In genomic region chrX:47129879-47130358, GRCh38 we compare ENCODE assay signal across 8 cellular contexts. TPM values are rescaled to one million over a fixed set of nuclear protein-coding genes. Genes with fewer than 3 reads are reported as not detected.
DNase-seq lines count a peak whose midpoint lies in the region; ATAC-seq, FAIRE-seq and TF ChIP-seq lines count a peak whose summit lies in the region.

No MANE protein-coding gene starts in this region.

- H3K4me1 Mint-ChIP-seq in activated CD4-positive, alpha-beta T cell treated with anti-CD3 and anti-CD28 coated beads for 36 hours: peaks cover 6% of the 10 kb centered on the region
- peaks cover 4% of the 10 kb centered on the region for H3K4me1 Mint-ChIP-seq in activated naive CD8-positive, alpha-beta T cell (ENCODE audit: low read depth)

- TF ChIP-seq POLR2A in testis (IDR thresholded peaks at IDR 0.05): no peak
- no peak for TF ChIP-seq POLR2A in erythroblast (IDR thresholded peaks at IDR 0.05; ENCODE audit: low read length)

- peak overlapping the region; percentile 25 for H3K27ac Mint-ChIP-seq in activated CD4-positive, alpha-beta T cell treated with anti-CD3 and anti-CD28 coated beads for 36 hours
- peak overlapping the region; percentile 16 for H3K27ac Mint-ChIP-seq in activated naive CD8-positive, alpha-beta T cell

- TF ChIP-seq CTCF in keratinocyte (optimal IDR thresholded peaks at IDR 0.05 in 1 of 3, IDR thresholded peaks at IDR 0.05 in 1 of 3, conservative IDR thresholded peaks at IDR 0.05 in 1 of 3; ENCODE audit: extremely low read depth in 1 of 3, insufficient read depth in 2 of 3, low read length in 3 of 3): no peak
- TF ChIP-seq CTCF in testis (IDR thresholded peaks at IDR 0.05): no peak

- H3K27me3 Mint-ChIP-seq in activated CD4-positive, alpha-beta T cell treated with anti-CD3 and anti-CD28 coated beads for 36 hours: no peaks in the 10 kb centered on the region
- no peaks in the 10 kb centered on the region for H3K27me3 Mint-ChIP-seq in activated naive CD8-positive, alpha-beta T cell

- no peak for DNase-seq in activated CD4-positive, alpha-beta T cell treated with anti-CD3 and anti-CD28 coated beads for 36 hours
- DNase-seq in activated CD4-positive, alpha-beta T cell treated with anti-CD3 and anti-CD28 coated beads for 1 hour: no peak
- DNase-seq in keratinocyte (ENCODE audit: low read depth, low spot score): no peak
- no peak for DNase-seq in testis
- DNase-seq in SHP77 (lab: John Stamatoyannopoulos, UW): no peak
- DNase-seq in erythroblast (lab: John Stamatoyannopoulos, UW): no peak

- 9 to 12% methylated on average over 7 to 11 of the region's 11 CpGs for WGBS in testis, 2 donors

- no peaks in the 10 kb centered on the region for H3K9me3 ChIP-seq in keratinocyte (ENCODE audit: control insufficient read depth, low read depth, low read length)
- no peaks in the 10 kb centered on the region for H3K9me3 ChIP-seq in testis

- FAIRE-seq in keratinocyte (lab: Jason Lieb, UNC): no peak

- H3K4me3 ChIP-seq in keratinocyte (ENCODE audit: control insufficient read depth in 2 of 3, extremely low read depth in 1 of 3, insufficient read depth in 2 of 3, low read depth in 1 of 3, low read length in 3 of 3): peak overlapping the region; percentile 43 to 84 (median 69)
- peak overlapping the region; percentile 53 to 68 for H3K4me3 ChIP-seq in testis

- H3K4me1 ChIP-seq in keratinocyte (ENCODE audit: control insufficient read depth, extremely low read depth, insufficient read depth, low read length): no peaks in the 10 kb centered on the region
- H3K4me1 ChIP-seq in testis: no peaks in the 10 kb centered on the region

- H3K4me3 Mint-ChIP-seq in activated CD4-positive, alpha-beta T cell treated with anti-CD3 and anti-CD28 coated beads for 36 hours: peak overlapping the region; percentile 89
- H3K4me3 Mint-ChIP-seq in activated naive CD8-positive, alpha-beta T cell: peak overlapping the region; percentile 96

- H3K9me3 Mint-ChIP-seq in activated CD4-positive, alpha-beta T cell treated with anti-CD3 and anti-CD28 coated beads for 36 hours (ENCODE audit: low read depth): no peaks in the 10 kb centered on the region
- H3K9me3 Mint-ChIP-seq in activated naive CD8-positive, alpha-beta T cell (ENCODE audit: low read depth): no peaks in the 10 kb centered on the region

- H3K27me3 ChIP-seq in keratinocyte (ENCODE audit: control insufficient read depth, extremely low read depth, insufficient read depth, low read length) (no peaks in the 10 kb centered on the region), testis (no peaks in the 10 kb centered on the region)

- H3K79me2 ChIP-seq in keratinocyte (ENCODE audit: control insufficient read depth, insufficient read depth, low read length): no peaks in the 10 kb centered on the region

- H3K36me3 ChIP-seq in keratinocyte (ENCODE audit: control insufficient read depth in 2 of 2, extremely low read depth in 1 of 2, insufficient read depth in 2 of 2, low read length in 2 of 2) (no peaks in the 10 kb centered on the region), testis (ENCODE audit: low read depth, missing control alignments) (no peaks in the 10 kb centered on the region)

- H4K20me1 ChIP-seq in keratinocyte (ENCODE audit: control insufficient read depth, extremely low read depth, insufficient read depth, low read length): no peaks in the 10 kb centered on the region

- peak overlapping the region; percentile 41 for H3K9ac ChIP-seq in keratinocyte (ENCODE audit: control insufficient read depth, extremely low read depth, insufficient read depth, low read length)

- H3K36me3 Mint-ChIP-seq in activated CD4-positive, alpha-beta T cell treated with anti-CD3 and anti-CD28 coated beads for 36 hours (ENCODE audit: low read depth): no peaks in the 10 kb centered on the region
- no peaks in the 10 kb centered on the region for H3K36me3 Mint-ChIP-seq in activated naive CD8-positive, alpha-beta T cell

- intact Hi-C loops in activated CD4-positive, alpha-beta T cell treated with anti-CD3 and anti-CD28 coated beads for 36 hours (cut with DNase I, micrococcal nuclease): loop anchor here (1.0 kb wide), 4 partner anchors 15 to 352 kb away; partner anchors contain the start of genes RBM10 (in 2 of the 2), RP2 (in 1 of the 2) and UBA1 (in 1 of the 2)
- intact Hi-C loops in testis (cut with DNase I; ENCODE audit: low total_unique reads): no loop called here

- H3K4me2 ChIP-seq in keratinocyte (ENCODE audit: control insufficient read depth, extremely low read depth, insufficient read depth, low read depth, low read length): peak overlapping the region; percentile 77

- H2AFZ ChIP-seq in keratinocyte (ENCODE audit: control insufficient read depth, low read length): no peak overlapping the region

- H3K27ac ChIP-seq in keratinocyte (ENCODE audit: control insufficient read depth, insufficient read depth, low read length): no peak overlapping the region
- H3K27ac ChIP-seq in testis: peak overlapping the region; percentile 50 to 76

- H3K9me1 ChIP-seq in keratinocyte (ENCODE audit: control insufficient read depth, extremely low read depth, insufficient read depth, low read length): no peaks in the 10 kb centered on the region

- dilution Hi-C loops in keratinocyte (cut with MboI; ENCODE audit: extremely low pct_ligation_motif_present, low sequenced_read_pairs): no loop called here

- CTCF ChIA-PET in activated CD4-positive, alpha-beta T cell treated with anti-CD3 and anti-CD28 coated beads for 36 hours (lab: Charles Lee): interaction anchor here (1.9 kb wide), 1 partner anchor 15 kb away, joined by 11 read pairs; the partner anchor contains the start of genes NDUFB11 and RBM10

- POLR2A ChIA-PET in activated CD4-positive, alpha-beta T cell treated with anti-CD3 and anti-CD28 coated beads for 36 hours (lab: Charles Lee): interaction anchor here (0.6 to 1.7 kb wide), 2 partner anchors 15 to 291 kb away, joined by 3 to 8 read pairs; partner anchors contain the start of genes NDUFB11 and RBM10

- no peak for ATAC-seq in activated CD4-positive, alpha-beta T cell treated with anti-CD3 and anti-CD28 coated beads for 36 hours
- no peak for ATAC-seq in GM21447 (IDR thresholded peaks at IDR 0.05; ENCODE audit: unreplicated experiment)

RNA-seq across cellular contexts. Expression of gene NDUFB11, which starts 14.6 kb away (rescaled TPM):
- 10 to 100 TPM; 89.9 to 90.8 TPM for total RNA-seq in activated CD4-positive, alpha-beta T cell treated with anti-CD3 and anti-CD28 coated beads for 36 hours
- 39.3 to 46.3 TPM (median 41.3 TPM) in 3 replicates for polyA plus RNA-seq in keratinocyte
- 11.5 TPM for polyA plus RNA-seq in keratinocyte (2011; ENCODE audit: low read depth)
- polyA plus RNA-seq in keratinocyte (2011; cell fraction: cytosol; rRNA removed): 44.1 and 44.7 TPM in 2 replicates
- polyA plus RNA-seq in keratinocyte (2011; cell fraction: nucleus; rRNA removed): 14.6 and 22.1 TPM in 2 replicates
- polyA plus RNA-seq in keratinocyte (2012; ENCODE audit: low replicate concordance): 37.2 and 66.2 TPM in 2 replicates
- polyA minus RNA-seq in keratinocyte: 40.0 to 53.1 TPM (median 52.1 TPM) in 3 replicates
- 61.6 TPM for polyA minus RNA-seq in keratinocyte (2011; cell fraction: cytosol; rRNA and poly(A)+ RNA removed)
- polyA minus RNA-seq in keratinocyte (2011; cell fraction: nucleus; rRNA and poly(A)+ RNA removed): 6.6 and 8.0 TPM in 2 replicates
- total RNA-seq in testis: 10 to 100 TPM; 68.0 to 77.4 TPM
- polyA plus RNA-seq in testis (ENCODE audit: insufficient read depth, low read depth, low replicate concordance): 41.3 TPM

RNA-seq across cellular contexts. Expression of gene RBM10, which starts 15.1 kb away (rescaled TPM):
- 10 to 100 TPM; 63.8 to 72.1 TPM for total RNA-seq in activated CD4-positive, alpha-beta T cell treated with anti-CD3 and anti-CD28 coated beads for 36 hours
- polyA plus RNA-seq in keratinocyte (10.8 to 21.5 TPM (median 10.8 TPM) in 3 replicates), testis (ENCODE audit: insufficient read depth, low read depth, low replicate concordance) (20.4 TPM)
- 28.4 TPM for polyA plus RNA-seq in keratinocyte (2011; ENCODE audit: low read depth)
- 10.4 and 17.4 TPM in 2 replicates for polyA plus RNA-seq in keratinocyte (2011; cell fraction: cytosol; rRNA removed)
- 26.8 and 32.4 TPM in 2 replicates for polyA plus RNA-seq in keratinocyte (2011; cell fraction: nucleus; rRNA removed)
- 16.7 and 27.6 TPM in 2 replicates for polyA plus RNA-seq in keratinocyte (2012; ENCODE audit: low replicate concordance)
- polyA minus RNA-seq in keratinocyte: 12.3 to 45.9 TPM (median 16.5 TPM) in 3 replicates
- polyA minus RNA-seq in keratinocyte (2011; cell fraction: cytosol; rRNA and poly(A)+ RNA removed): 20.7 TPM
- polyA minus RNA-seq in keratinocyte (2011; cell fraction: nucleus; rRNA and poly(A)+ RNA removed): 18.2 and 18.4 TPM in 2 replicates
- 10 to 100 TPM; 28.5 to 41.3 TPM for total RNA-seq in testis

RNA-seq across cellular contexts. Expression of gene RGN, which starts 51.7 kb away (rescaled TPM):
- not detected for total RNA-seq in activated CD4-positive, alpha-beta T cell treated with anti-CD3 and anti-CD28 coated beads for 36 hours
- polyA plus RNA-seq in keratinocyte: not detected in 3 replicates
- polyA plus RNA-seq in keratinocyte (2011; ENCODE audit: low read depth): not detected
- not detected in 2 replicates for polyA plus RNA-seq in keratinocyte (2011; cell fraction: cytosol; rRNA removed)
- not detected in 2 replicates for polyA plus RNA-seq in keratinocyte (2011; cell fraction: nucleus; rRNA removed)
- polyA plus RNA-seq in keratinocyte (2012; ENCODE audit: low replicate concordance): not detected in 2 replicates
- polyA minus RNA-seq in keratinocyte: not detected in 3 replicates
- polyA minus RNA-seq in keratinocyte (2011; cell fraction: cytosol; rRNA and poly(A)+ RNA removed): not detected
- polyA minus RNA-seq in keratinocyte (2011; cell fraction: nucleus; rRNA and poly(A)+ RNA removed): 0.21 TPM in 1 of 2 replicates, not detected in the other
- total RNA-seq in testis: 10 to 100 TPM in 1 of 2 donors, 1 to 10 TPM in 1; 8.1 to 10.6 TPM
- polyA plus RNA-seq in testis (ENCODE audit: insufficient read depth, low read depth, low replicate concordance): 6.5 TPM

Comparison
In these comparisons a context has a peak if more than half of its experiments do, and no peak if none do; other contexts are left out.
1. RNA of gene RGN, which starts 51.7 kb away (total RNA-seq): 8.1 to 10.6 TPM in testis; not detected in activated CD4-positive, alpha-beta T cell treated with anti-CD3 and anti-CD28 coated beads for 36 hours; every median in the first group is over 4 times any median in the second.